Comparison of ENCODE assay signal across 28 cellular contexts in the genomic region with DNA sequence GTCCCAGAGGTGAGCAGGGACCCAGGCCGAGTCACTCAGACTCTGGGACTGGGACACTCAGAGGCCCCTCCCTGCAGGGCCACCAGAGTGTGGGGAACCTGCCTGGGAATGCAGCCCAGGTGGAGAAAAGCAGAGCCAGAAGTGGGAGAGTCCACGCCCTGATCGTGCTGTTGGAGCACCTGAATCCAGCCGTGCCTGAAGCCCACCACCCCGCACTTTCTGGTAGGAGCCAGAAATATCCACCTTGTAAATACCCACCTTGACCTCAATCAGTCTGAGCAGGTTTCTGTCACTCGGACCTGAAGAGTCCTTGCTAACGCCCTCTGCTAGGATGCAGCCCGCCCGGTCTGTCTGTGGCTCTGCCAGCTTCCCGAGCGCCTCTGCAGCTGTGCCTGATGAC.
"Had no signal": no experiment of that assay in that cellular context is flagged by ENCODE, and none has a peak within 500 bp of the region (broad histone marks: within the 10 kb centered on the region; RNA-seq: fewer than 3 reads in every experiment).

No MANE protein-coding gene starts in this region.

- H2AFZ ChIP-seq: hepatocyte had no signal

- H3K27me3 ChIP-seq: colonic mucosa, gastrocnemius medialis, hepatocyte had no signal

- H3K27ac ChIP-seq: colonic mucosa, epithelial cell of prostate, gastrocnemius medialis, hepatocyte, left lung, lower lobe of right lung had no signal

- H3K4me3 ChIP-seq: colonic mucosa, esophagus squamous epithelium, gastrocnemius medialis, hepatocyte, left lung, lower lobe of right lung, mucosa of descending colon had no signal

- H3K79me2 ChIP-seq: hepatocyte had no signal

- H3K36me3 ChIP-seq: colonic mucosa, esophagus squamous epithelium, gastrocnemius medialis, left lung, lower lobe of right lung had no signal

- FAIRE-seq: endometrium, kidney had no signal

- H3K9me3 ChIP-seq: colonic mucosa, esophagus squamous epithelium, gastrocnemius medialis, left lung, lower lobe of right lung, mucosa of descending colon had no signal

- DNase-seq: colonic mucosa; cortex of kidney; effector CD8-positive, alpha-beta T cell; effector memory CD8-positive, alpha-beta T cell; endodermal cell; erythroblast; esophagus squamous epithelium; foreskin fibroblast; foreskin melanocyte; gastrocnemius medialis; glutamatergic neuron; head of caudate nucleus; hypothalamus; immature natural killer cell; islet precursor cell; kidney; kidney glomerular epithelial cell; left cardiac atrium; lower lobe of right lung; mesenchymal stem cell; naive B cell had no signal

- H3K4me2 ChIP-seq: hepatocyte had no signal

- ATAC-seq: effector memory CD8-positive, alpha-beta T cell; esophagus mucosa; gastrocnemius medialis; left cardiac atrium; left lung; left ventricle myocardium superior; mucosa of descending colon had no signal

- H3K4me1 ChIP-seq: colonic mucosa had no signal
